In the genomic region with DNA sequence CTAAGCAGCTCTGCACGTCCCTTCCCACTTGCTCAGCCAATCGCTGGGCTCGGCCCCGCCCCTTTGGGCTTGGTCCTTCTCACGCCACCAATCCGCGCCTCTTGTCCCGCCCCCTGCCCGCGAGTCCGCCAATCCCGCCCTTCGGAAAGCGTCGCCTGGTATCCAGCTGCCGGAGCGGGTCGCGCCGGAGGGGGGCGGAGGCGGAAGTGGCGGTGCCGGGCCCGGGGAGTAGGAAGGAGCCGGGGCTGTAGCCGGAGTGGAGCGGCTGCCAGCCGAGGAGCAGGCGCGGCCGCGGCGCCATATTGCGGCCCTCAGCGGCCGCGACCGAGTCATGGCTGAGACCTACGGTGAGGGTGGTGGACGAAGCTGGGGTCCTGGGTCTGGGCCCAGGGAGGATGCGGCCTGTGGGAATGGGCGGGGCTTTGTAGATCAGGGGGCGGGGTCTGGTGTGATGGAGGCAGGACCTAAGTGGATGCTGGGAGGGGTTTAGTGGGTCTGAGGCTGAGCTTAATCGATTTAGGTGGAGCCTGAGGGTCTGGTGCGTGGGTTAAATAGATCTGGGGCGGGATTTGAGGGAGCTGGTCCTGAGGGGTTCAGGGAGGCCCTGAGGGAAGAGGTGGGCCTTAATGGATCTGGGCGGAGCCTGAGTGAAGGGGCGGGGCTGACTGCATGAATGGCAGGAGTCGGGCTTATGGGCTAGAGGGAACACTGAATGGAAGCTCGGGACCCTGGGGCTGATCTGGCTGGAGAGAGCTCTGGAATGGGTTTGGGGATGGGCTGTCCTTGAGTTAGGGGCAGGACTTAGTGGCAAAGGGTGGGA, we compare ENCODE assay signal across 8 cellular contexts. TPM values are rescaled to one million over a fixed set of nuclear protein-coding genes. Genes with fewer than 3 reads are reported as not detected.
DNase-seq lines count a peak whose midpoint lies in the region; ATAC-seq, FAIRE-seq and TF ChIP-seq lines count a peak whose summit lies in the region.

A gene with protein sequence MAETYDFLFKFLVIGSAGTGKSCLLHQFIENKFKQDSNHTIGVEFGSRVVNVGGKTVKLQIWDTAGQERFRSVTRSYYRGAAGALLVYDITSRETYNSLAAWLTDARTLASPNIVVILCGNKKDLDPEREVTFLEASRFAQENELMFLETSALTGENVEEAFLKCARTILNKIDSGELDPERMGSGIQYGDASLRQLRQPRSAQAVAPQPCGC (plus strand): TSS at position 203 of the 820 bp plus-strand sequence. CDS start 129 bp downstream, at position 332.

- H3K4me3 ChIP-seq in AG10803 (ENCODE audit: low read length) (peak within 1 kb of the TSS; percentile 92), keratinocyte (ENCODE audit: control insufficient read depth in 2 of 3, extremely low read depth in 1 of 3, insufficient read depth in 2 of 3, low read depth in 1 of 3, low read length in 3 of 3) (peak within 1 kb of the TSS; percentile 70 to 96 (median 81))

- peak within 1 kb of the TSS; percentile 90 for H2AFZ ChIP-seq in keratinocyte (ENCODE audit: control insufficient read depth, low read length)

- H3K9me3 ChIP-seq in keratinocyte (ENCODE audit: control insufficient read depth, low read depth, low read length): no peaks in the 10 kb centered on the region

- no peaks in the 10 kb centered on the region for H3K79me2 ChIP-seq in keratinocyte (ENCODE audit: control insufficient read depth, insufficient read depth, low read length)

- H3K4me1 ChIP-seq in keratinocyte (ENCODE audit: control insufficient read depth, extremely low read depth, insufficient read depth, low read length): peaks cover 26% of the 10 kb centered on the region

- dilution Hi-C loops in keratinocyte (cut with MboI; ENCODE audit: extremely low pct_ligation_motif_present, low sequenced_read_pairs): no loop called here

- H3K27me3 ChIP-seq in keratinocyte (ENCODE audit: control insufficient read depth, extremely low read depth, insufficient read depth, low read length): no peaks in the 10 kb centered on the region

- no peaks in the 10 kb centered on the region for H4K20me1 ChIP-seq in keratinocyte (ENCODE audit: control insufficient read depth, extremely low read depth, insufficient read depth, low read length)

- H3K9me1 ChIP-seq in keratinocyte (ENCODE audit: control insufficient read depth, extremely low read depth, insufficient read depth, low read length): no peaks in the 10 kb centered on the region

- H3K9ac ChIP-seq in keratinocyte (ENCODE audit: control insufficient read depth, extremely low read depth, insufficient read depth, low read length): peak within 1 kb of the TSS; percentile 93

- DNase-seq in AG10803 (ENCODE audit: low read depth) (peak; percentile 100), NCI-H460 (ENCODE audit: extremely low read depth, low read depth) (peak; percentile 98), cerebellar nuclear complex (lab: John Stamatoyannopoulos, UW) (peak; percentile 92 to 98), keratinocyte (ENCODE audit: low read depth, low spot score) (peak; percentile 99)
- peak; percentile 100 for DNase-seq in activated CD4-positive, CD25-positive, alpha-beta regulatory T cell treated with anti-CD3 and anti-CD28 coated beads, Interleukin-2, amount 50 U/mL, for 72 hours
- DNase-seq in stimulated activated CD4-positive, alpha-beta T cell treated with anti-CD3 and anti-CD28 coated beads, Interleukin-15, amount 100 ng/mL, for 1 hour (ENCODE audit: low read depth in 1 of 2, low spot score in 1 of 2): peak; percentile 99

- H3K27ac ChIP-seq in keratinocyte (ENCODE audit: control insufficient read depth, insufficient read depth, low read length): peak within 1 kb of the TSS; percentile 98

- no peaks in the 10 kb centered on the region for H3K36me3 ChIP-seq in keratinocyte (ENCODE audit: control insufficient read depth in 2 of 2, extremely low read depth in 1 of 2, insufficient read depth in 2 of 2, low read length in 2 of 2)

- H3K4me2 ChIP-seq in keratinocyte (ENCODE audit: control insufficient read depth, extremely low read depth, insufficient read depth, low read depth, low read length): peak within 1 kb of the TSS; percentile 100

- ATAC-seq in GM19043 (IDR thresholded peaks at IDR 0.05; ENCODE audit: low read depth, unreplicated experiment) (peak; percentile 47), HG03378 (IDR thresholded peaks at IDR 0.05; ENCODE audit: unreplicated experiment) (peak; percentile 49)

- TF ChIP-seq CTCF in AG10803 (conservative IDR thresholded peaks at IDR 0.05; ENCODE audit: low read length): no peak
- no peak for TF ChIP-seq CTCF in keratinocyte (optimal IDR thresholded peaks at IDR 0.05 in 1 of 3, IDR thresholded peaks at IDR 0.05 in 1 of 3, conservative IDR thresholded peaks at IDR 0.05 in 1 of 3; ENCODE audit: extremely low read depth in 1 of 3, insufficient read depth in 2 of 3, low read length in 3 of 3)

- peak; percentile 65 for FAIRE-seq in keratinocyte (lab: Jason Lieb, UNC)

RNA-seq across cellular contexts. Expression of the gene that starts here (rescaled TPM):
- 7.4 and 9.7 TPM in 2 replicates for total RNA-seq in NCI-H460 (2014; rRNA removed; shearing (Covaris generic))
- polyA plus RNA-seq in NCI-H460 (2014; cell fraction: nucleus; rRNA removed): 11.3 and 14.8 TPM in 2 replicates
- 13.2 to 17.1 TPM (median 15.0 TPM) in 3 replicates for polyA plus RNA-seq in keratinocyte
- polyA plus RNA-seq in keratinocyte (2011; ENCODE audit: low read depth): 3.4 TPM
- polyA plus RNA-seq in keratinocyte (2011; cell fraction: cytosol; rRNA removed): 7.1 and 14.2 TPM in 2 replicates
- polyA plus RNA-seq in keratinocyte (2011; cell fraction: nucleus; rRNA removed): 21.7 and 25.9 TPM in 2 replicates
- polyA plus RNA-seq in keratinocyte (2012; ENCODE audit: low replicate concordance): 15.7 and 20.3 TPM in 2 replicates
- polyA minus RNA-seq in keratinocyte: 7.4 to 21.5 TPM (median 7.7 TPM) in 3 replicates
- 11.7 TPM for polyA minus RNA-seq in keratinocyte (2011; cell fraction: cytosol; rRNA and poly(A)+ RNA removed)
- polyA minus RNA-seq in keratinocyte (2011; cell fraction: nucleus; rRNA and poly(A)+ RNA removed): 1.9 and 2.9 TPM in 2 replicates

Comparison
In these comparisons a context has a peak if more than half of its experiments do, and no peak if none do; other contexts are left out.
1. Peak in every context shown above with its lines: DNase-seq, ATAC-seq, H3K4me3 ChIP-seq and H3K27ac ChIP-seq.